8 cellular contexts compared by ENCODE assay signal in the genomic region with DNA sequence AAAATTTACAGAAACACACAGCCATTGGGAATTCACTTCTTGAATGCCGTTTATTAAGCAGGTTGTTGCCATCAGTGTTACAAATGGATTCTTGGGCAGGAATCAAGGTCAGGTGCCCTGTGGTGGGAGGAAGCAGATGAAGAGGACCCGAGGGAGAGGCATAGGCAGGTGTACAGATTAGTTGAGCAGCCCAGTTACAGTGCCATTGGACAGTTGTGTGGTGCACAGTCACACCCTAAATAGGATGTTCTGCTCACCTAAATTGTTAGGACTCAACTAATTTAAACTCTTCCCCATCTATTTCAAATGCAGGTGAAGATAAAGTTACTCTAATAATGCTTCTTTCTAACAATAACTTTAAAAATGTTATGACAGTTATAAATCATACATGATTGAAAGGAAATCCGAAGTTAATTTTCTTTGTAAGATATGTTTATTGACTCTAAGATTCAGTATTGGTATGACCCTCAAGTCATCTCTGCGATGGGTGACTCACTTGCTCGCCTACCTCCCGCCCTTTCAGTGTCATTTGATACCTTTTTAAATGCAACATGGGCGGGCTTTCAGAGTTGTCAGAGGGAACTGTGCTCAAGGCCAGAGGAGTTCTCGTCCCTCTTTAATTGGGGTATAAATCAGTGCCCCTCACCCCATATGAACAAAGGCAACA. TPM values are rescaled to one million over a fixed set of nuclear protein-coding genes. Genes with fewer than 3 reads are reported as not detected.
DNase-seq lines count a peak whose midpoint lies in the region; ATAC-seq, FAIRE-seq and TF ChIP-seq lines count a peak whose summit lies in the region.

No MANE protein-coding gene starts in this region.

- no peaks in the 10 kb centered on the region for H3K36me3 ChIP-seq in heart left ventricle
- peaks cover 6 to 15% of the 10 kb centered on the region in 2 experiments for H3K36me3 ChIP-seq in keratinocyte (ENCODE audit: control insufficient read depth in 2 of 2, extremely low read depth in 1 of 2, insufficient read depth in 2 of 2, low read length in 2 of 2)
- H3K36me3 ChIP-seq in uterus = no peaks in the 10 kb centered on the region

- H3K27me3 ChIP-seq in heart left ventricle (no peaks in the 10 kb centered on the region), keratinocyte (ENCODE audit: control insufficient read depth, extremely low read depth, insufficient read depth, low read length) (no peaks in the 10 kb centered on the region), uterus (no peaks in the 10 kb centered on the region)

- FAIRE-seq in keratinocyte (lab: Jason Lieb, UNC) = peak; percentile 9

- H3K4me2 ChIP-seq in keratinocyte (ENCODE audit: control insufficient read depth, extremely low read depth, insufficient read depth, low read depth, low read length) = no peak overlapping the region

- H3K9me3 Mint-ChIP-seq in activated T-helper 17 cell treated with anti-CD3 and anti-CD28 coated beads, Interleukin-2, amount 50 U/mL, for 72 hours = no peaks in the 10 kb centered on the region

- H4K20me1 ChIP-seq in keratinocyte (ENCODE audit: control insufficient read depth, extremely low read depth, insufficient read depth, low read length) = no peaks in the 10 kb centered on the region

- no peaks in the 10 kb centered on the region for H3K4me1 Mint-ChIP-seq in activated T-helper 17 cell treated with anti-CD3 and anti-CD28 coated beads, Interleukin-2, amount 50 U/mL, for 72 hours

- H3K4me3 ChIP-seq in heart left ventricle (peak overlapping the region in 4 of 12 donors; percentile 15 to 30 (median 22)), keratinocyte (ENCODE audit: control insufficient read depth in 2 of 3, extremely low read depth in 1 of 3, insufficient read depth in 2 of 3, low read depth in 1 of 3, low read length in 3 of 3) (no peak overlapping the region), uterus (peak overlapping the region in 1 of 2 donors; percentile 6)

- H3K4me3 Mint-ChIP-seq in activated T-helper 17 cell treated with anti-CD3 and anti-CD28 coated beads, Interleukin-2, amount 50 U/mL, for 72 hours = no peak overlapping the region

- no peak overlapping the region for H2AFZ ChIP-seq in keratinocyte (ENCODE audit: control insufficient read depth, low read length)

- H3K79me2 ChIP-seq in keratinocyte (ENCODE audit: control insufficient read depth, insufficient read depth, low read length) = peaks cover 84% of the 10 kb centered on the region

- no peak for TF ChIP-seq POLR2A in heart left ventricle (IDR thresholded peaks at IDR 0.05)
- TF ChIP-seq POLR2A in uterus (IDR thresholded peaks at IDR 0.05) = no peak

- no peak overlapping the region for H3K27ac Mint-ChIP-seq in activated T-helper 17 cell treated with anti-CD3 and anti-CD28 coated beads, Interleukin-2, amount 50 U/mL, for 72 hours

- H3K9ac ChIP-seq in keratinocyte (ENCODE audit: control insufficient read depth, extremely low read depth, insufficient read depth, low read length) = no peak overlapping the region

- H3K27me3 Mint-ChIP-seq in activated T-helper 17 cell treated with anti-CD3 and anti-CD28 coated beads, Interleukin-2, amount 50 U/mL, for 72 hours = no peaks in the 10 kb centered on the region

- intact Hi-C loops in heart left ventricle (cut with DNase I) = no loop called here
- intact Hi-C loops in Right ventricle myocardium superior (cut with DNase I) = no loop called here
- intact Hi-C loops in uterus (cut with DNase I; ENCODE audit: low total_unique reads) = no loop called here

- ATAC-seq in heart left ventricle = peak in 1 of 4 donors; percentile 35
- ATAC-seq in Right ventricle myocardium superior (ENCODE audit: poor library complexity) = no peak
- peak; percentile 85 for ATAC-seq in activated T-helper 17 cell treated with anti-CD3 and anti-CD28 coated beads, Interleukin-2, amount 50 U/mL, for 72 hours (replicated peaks)

- no peak for DNase-seq in heart left ventricle
- no peak for DNase-seq in Right ventricle myocardium superior
- no peak for DNase-seq in keratinocyte (ENCODE audit: low read depth, low spot score)
- no peak for DNase-seq in uterus
- no peak for DNase-seq in NAMALWA (ENCODE audit: low spot score)
- DNase-seq in NK-92 treated with Interleukin-12 subunit alpha and Interleukin-12 subunit beta, amount 100 ng/mL, for 24 hours (lab: John Stamatoyannopoulos, UW) = no peak
- no peak for DNase-seq in NCI-H1105 treated with DMSO at 0.1 percent for 48 hours (lab: John Stamatoyannopoulos, UW)

- H3K36me3 Mint-ChIP-seq in activated T-helper 17 cell treated with anti-CD3 and anti-CD28 coated beads, Interleukin-2, amount 50 U/mL, for 72 hours (ENCODE audit: low read depth) = peaks cover 6% of the 10 kb centered on the region

- 70 to 83% (median 75%) methylated on average over 8 of the region's 8 CpGs for WGBS in heart left ventricle, 4 donors

- H3K9me3 ChIP-seq in heart left ventricle = no peaks in the 10 kb centered on the region
- H3K9me3 ChIP-seq in keratinocyte (ENCODE audit: control insufficient read depth, low read depth, low read length) = no peaks in the 10 kb centered on the region
- no peaks in the 10 kb centered on the region for H3K9me3 ChIP-seq in uterus

- H3K9me1 ChIP-seq in keratinocyte (ENCODE audit: control insufficient read depth, extremely low read depth, insufficient read depth, low read length) = no peaks in the 10 kb centered on the region

- TF ChIP-seq CTCF in heart left ventricle (IDR thresholded peaks at IDR 0.05) (no peak), keratinocyte (optimal IDR thresholded peaks at IDR 0.05 in 1 of 3, IDR thresholded peaks at IDR 0.05 in 1 of 3, conservative IDR thresholded peaks at IDR 0.05 in 1 of 3; ENCODE audit: extremely low read depth in 1 of 3, insufficient read depth in 2 of 3, low read length in 3 of 3) (no peak), uterus (IDR thresholded peaks at IDR 0.05) (no peak)

- peaks cover 0 to 72% (median 24%) of the 10 kb centered on the region in 12 donors for H3K4me1 ChIP-seq in heart left ventricle
- peaks cover under 1% of the 10 kb centered on the region for H3K4me1 ChIP-seq in keratinocyte (ENCODE audit: control insufficient read depth, extremely low read depth, insufficient read depth, low read length)
- H3K4me1 ChIP-seq in uterus = peaks cover 0 to 14% of the 10 kb centered on the region in 2 donors

- dilution Hi-C loops in keratinocyte (cut with MboI; ENCODE audit: extremely low pct_ligation_motif_present, low sequenced_read_pairs) = no loop called here

- H3K27ac ChIP-seq in heart left ventricle (peak overlapping the region in 11 of 12 donors; percentile 1 to 76 (median 57)), keratinocyte (ENCODE audit: control insufficient read depth, insufficient read depth, low read length) (no peak overlapping the region), uterus (peak overlapping the region; percentile 69 to 74)

RNA-seq across cellular contexts. Expression of a gene that starts 35.0 kb away (rescaled TPM):
- total RNA-seq in heart left ventricle (10 to 100 TPM in 8 of 9 donors, 1 to 10 TPM in 1; 9.7 to 37.3 (median 11.1) TPM), Right ventricle myocardium superior (10.2 TPM), uterus (10 to 100 TPM; 21.3 to 84.0 (median 42.3) TPM)
- polyA plus RNA-seq in heart left ventricle (1 to 10 TPM; 3.2 to 6.3 TPM), keratinocyte (87.6 to 144 TPM (median 99.7 TPM) in 3 replicates)
- 10 to 100 TPM; 26.0 to 28.9 TPM for total RNA-seq in activated T-helper 17 cell treated with anti-CD3 and anti-CD28 coated beads, Interleukin-2, amount 50 U/mL, for 72 hours
- polyA plus RNA-seq in keratinocyte (2011; ENCODE audit: low read depth) = 39.1 TPM
- polyA plus RNA-seq in keratinocyte (2011; cell fraction: cytosol; rRNA removed) = 37.0 and 60.3 TPM in 2 replicates
- polyA plus RNA-seq in keratinocyte (2011; cell fraction: nucleus; rRNA removed) = 124 and 141 TPM in 2 replicates
- polyA plus RNA-seq in keratinocyte (2012; ENCODE audit: low replicate concordance) = 54.9 and 70.3 TPM in 2 replicates
- polyA minus RNA-seq in keratinocyte = 179 to 186 TPM (median 184 TPM) in 3 replicates
- 57.2 TPM for polyA minus RNA-seq in keratinocyte (2011; cell fraction: cytosol; rRNA and poly(A)+ RNA removed)
- 150 and 256 TPM in 2 replicates for polyA minus RNA-seq in keratinocyte (2011; cell fraction: nucleus; rRNA and poly(A)+ RNA removed)

RNA-seq across cellular contexts. Expression of a gene that starts 55.4 kb away (rescaled TPM):
- total RNA-seq in heart left ventricle = 10 to 100 TPM in 1 of 9 donors, 1 to 10 TPM in 2, under 1 TPM in 5, not detected in 1; 0.37 to 52.4 (median 0.67) TPM
- 1 to 10 TPM; 1.3 to 1.8 TPM for polyA plus RNA-seq in heart left ventricle
- 1.4 TPM for total RNA-seq in Right ventricle myocardium superior
- total RNA-seq in activated T-helper 17 cell treated with anti-CD3 and anti-CD28 coated beads, Interleukin-2, amount 50 U/mL, for 72 hours = 10 to 100 TPM in 1 of 2 donors, 1 to 10 TPM in 1; 7.5 to 18.9 TPM
- polyA plus RNA-seq in keratinocyte = 0.47 to 0.59 TPM (median 0.51 TPM) in 3 replicates
- polyA plus RNA-seq in keratinocyte (2011; ENCODE audit: low read depth) = 2.9 TPM
- 0.82 and 1.7 TPM in 2 replicates for polyA plus RNA-seq in keratinocyte (2011; cell fraction: cytosol; rRNA removed)
- 0.42 and 0.47 TPM in 2 replicates for polyA plus RNA-seq in keratinocyte (2011; cell fraction: nucleus; rRNA removed)
- polyA plus RNA-seq in keratinocyte (2012; ENCODE audit: low replicate concordance) = 0.81 and 1.1 TPM in 2 replicates
- not detected in 3 replicates for polyA minus RNA-seq in keratinocyte
- polyA minus RNA-seq in keratinocyte (2011; cell fraction: cytosol; rRNA and poly(A)+ RNA removed) = not detected
- 0.53 and 0.62 TPM in 2 replicates for polyA minus RNA-seq in keratinocyte (2011; cell fraction: nucleus; rRNA and poly(A)+ RNA removed)
- 1 to 10 TPM in 2 of 4 donors, not detected in 2; 3.9 to 7.6 TPM for total RNA-seq in uterus
